8 cellular contexts compared by ENCODE assay signal in the genomic region with DNA sequence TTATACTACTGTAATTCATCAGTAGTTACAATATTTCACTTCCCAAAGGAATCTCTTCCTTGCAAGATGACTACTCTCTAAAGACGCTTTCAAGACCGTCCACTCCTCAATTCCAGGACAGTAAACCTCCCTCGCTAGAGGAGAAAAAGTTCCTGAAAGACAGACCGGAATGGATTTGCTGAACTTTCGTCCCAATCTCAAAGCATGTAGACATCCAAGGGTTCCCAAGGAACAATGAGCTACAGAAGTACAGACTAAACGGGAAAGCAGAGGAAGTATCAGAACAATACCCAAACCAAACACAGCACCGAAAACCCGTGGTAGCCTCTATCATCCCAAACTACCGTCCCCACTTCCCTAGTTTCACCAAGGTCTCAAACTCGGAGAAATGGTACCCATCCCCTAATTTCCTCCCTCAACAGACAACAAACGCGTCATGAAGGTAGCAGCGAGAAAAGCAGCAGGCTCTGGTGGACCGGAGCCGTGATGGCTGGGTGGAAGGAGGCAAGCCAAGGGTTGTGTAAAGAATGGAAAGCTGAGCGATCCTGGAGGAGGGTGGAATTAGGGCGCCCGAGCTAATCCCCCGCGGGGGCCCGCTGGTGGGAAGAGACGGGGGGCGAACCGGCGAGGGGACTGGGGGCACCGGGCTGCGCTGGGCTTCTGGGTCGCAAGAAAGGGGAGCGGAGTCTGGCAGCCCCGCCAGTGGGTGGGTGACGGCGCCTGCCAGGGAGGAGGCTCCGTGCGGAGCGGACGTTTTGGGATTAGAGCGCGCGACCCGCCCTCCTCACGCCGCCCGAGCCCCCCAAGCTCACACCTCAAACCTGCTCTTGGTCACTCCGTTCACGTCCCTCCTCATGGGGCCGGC. TPM values are rescaled to one million over a fixed set of nuclear protein-coding genes. Genes with fewer than 3 reads are reported as not detected.
DNase-seq lines count a peak whose midpoint lies in the region; ATAC-seq and TF ChIP-seq lines count a peak whose summit lies in the region.

No MANE protein-coding gene starts in this region.

- peak overlapping the region; percentile 95 for H3K4me2 ChIP-seq in osteoblast (ENCODE audit: insufficient read depth, low read length)

- H3K36me3 ChIP-seq in osteoblast (ENCODE audit: insufficient read depth, low read length) = no peaks in the 10 kb centered on the region

- peaks cover 29% of the 10 kb centered on the region for H3K4me1 ChIP-seq in osteoblast (ENCODE audit: insufficient read depth, low read length)

- peak overlapping the region; percentile 92 for H3K4me3 ChIP-seq in osteoblast (ENCODE audit: insufficient read depth, low read length)

- H3K27me3 ChIP-seq in osteoblast (ENCODE audit: insufficient read depth, low read length) = no peaks in the 10 kb centered on the region

- peak overlapping the region; percentile 87 for H3K27ac Mint-ChIP-seq in activated T-helper 2 cell treated with anti-CD3 and anti-CD28 coated beads, Interferon-gamma antibody, Interleukin-2, Interleukin-4, amounts not matched to agents 10 μg/mL and 5 μg/mL and 100 μg/mL, durations not matched to agents 14 hours and 24 hours and 36 hours
- H3K27ac Mint-ChIP-seq in glutamatergic neuron (ENCODE audit: unreplicated experiment) = peak overlapping the region; percentile 92

- H4K20me1 ChIP-seq in osteoblast (ENCODE audit: insufficient read depth, low read length) = peaks cover 14% of the 10 kb centered on the region

- peaks cover 32% of the 10 kb centered on the region for H3K4me1 Mint-ChIP-seq in activated T-helper 2 cell treated with anti-CD3 and anti-CD28 coated beads, Interferon-gamma antibody, Interleukin-2, Interleukin-4, amounts not matched to agents 10 μg/mL and 5 μg/mL and 100 μg/mL, durations not matched to agents 14 hours and 24 hours and 36 hours (ENCODE audit: low read depth)
- peaks cover 3% of the 10 kb centered on the region for H3K4me1 Mint-ChIP-seq in glutamatergic neuron (ENCODE audit: low read depth, unreplicated experiment)

- DNase-seq in NCI-H510A treated with DMSO at 0.1 percent for 48 hours (lab: John Stamatoyannopoulos, UW) = peak; percentile 4
- no peak for DNase-seq in NCI-H510A (lab: John Stamatoyannopoulos, UW)
- no peak for DNase-seq in activated T-helper 2 cell treated with anti-CD3 and anti-CD28 coated beads, Interferon-gamma antibody, Interleukin-2, Interleukin-4, amounts not matched to agents 10 μg/mL and 5 μg/mL and 100 μg/mL, durations not matched to agents 14 hours and 24 hours and 36 hours (ENCODE audit: low spot score)
- peak; percentile 38 for DNase-seq in glutamatergic neuron
- peak; percentile 84 for DNase-seq in osteoblast (ENCODE audit: insufficient read length, low spot score, missing footprints)
- no peak for DNase-seq in GF-D8 (lab: John Stamatoyannopoulos, UW)
- DNase-seq in retina = no peak

- H3K79me2 ChIP-seq in osteoblast (ENCODE audit: insufficient read depth, low read length) = peaks cover 50% of the 10 kb centered on the region

- no peaks in the 10 kb centered on the region for H3K9me3 ChIP-seq in osteoblast (ENCODE audit: low read depth, low read length)

- H3K36me3 Mint-ChIP-seq in activated T-helper 2 cell treated with anti-CD3 and anti-CD28 coated beads, Interferon-gamma antibody, Interleukin-2, Interleukin-4, amounts not matched to agents 10 μg/mL and 5 μg/mL and 100 μg/mL, durations not matched to agents 14 hours and 24 hours and 36 hours (ENCODE audit: low read depth) = peaks cover 12% of the 10 kb centered on the region
- no peaks in the 10 kb centered on the region for H3K36me3 Mint-ChIP-seq in glutamatergic neuron (ENCODE audit: unreplicated experiment)

- TF ChIP-seq CTCF in glutamatergic neuron (IDR thresholded peaks at IDR 0.05; ENCODE audit: partially characterized antibody, unreplicated experiment) (no peak), osteoblast (IDR thresholded peaks at IDR 0.05; ENCODE audit: extremely low read depth, low read depth, low read length) (no peak)

- no peaks in the 10 kb centered on the region for H3K27me3 Mint-ChIP-seq in activated T-helper 2 cell treated with anti-CD3 and anti-CD28 coated beads, Interferon-gamma antibody, Interleukin-2, Interleukin-4, amounts not matched to agents 10 μg/mL and 5 μg/mL and 100 μg/mL, durations not matched to agents 14 hours and 24 hours and 36 hours (ENCODE audit: low read depth)
- H3K27me3 Mint-ChIP-seq in glutamatergic neuron (ENCODE audit: unreplicated experiment) = peaks cover 4% of the 10 kb centered on the region

- H3K27ac ChIP-seq in osteoblast (ENCODE audit: low read depth, low read length) = peak overlapping the region; percentile 80

- no peaks in the 10 kb centered on the region for H3K9me3 Mint-ChIP-seq in activated T-helper 2 cell treated with anti-CD3 and anti-CD28 coated beads, Interferon-gamma antibody, Interleukin-2, Interleukin-4, amounts not matched to agents 10 μg/mL and 5 μg/mL and 100 μg/mL, durations not matched to agents 14 hours and 24 hours and 36 hours
- H3K9me3 Mint-ChIP-seq in glutamatergic neuron (ENCODE audit: unreplicated experiment) = peaks cover 9% of the 10 kb centered on the region

- intact Hi-C loops in activated T-helper 2 cell treated with anti-CD3 and anti-CD28 coated beads, Interferon-gamma antibody, Interleukin-2, Interleukin-4, amounts not matched to agents 10 μg/mL and 5 μg/mL and 100 μg/mL, durations not matched to agents 14 hours and 24 hours and 36 hours (cut with micrococcal nuclease) = no loop called here

- ATAC-seq in HG03571 (IDR thresholded peaks at IDR 0.05; ENCODE audit: unreplicated experiment) = peak; percentile 25

- peak overlapping the region; percentile 93 for H3K4me3 Mint-ChIP-seq in activated T-helper 2 cell treated with anti-CD3 and anti-CD28 coated beads, Interferon-gamma antibody, Interleukin-2, Interleukin-4, amounts not matched to agents 10 μg/mL and 5 μg/mL and 100 μg/mL, durations not matched to agents 14 hours and 24 hours and 36 hours (ENCODE audit: low read depth)
- H3K4me3 Mint-ChIP-seq in glutamatergic neuron (ENCODE audit: unreplicated experiment) = peak overlapping the region; percentile 98

- peak overlapping the region; percentile 82 for H2AFZ ChIP-seq in osteoblast (ENCODE audit: low read length)

RNA-seq across cellular contexts. Expression of a gene that starts 0.6 kb away (rescaled TPM):
- total RNA-seq in activated T-helper 2 cell treated with anti-CD3 and anti-CD28 coated beads, Interferon-gamma antibody, Interleukin-2, Interleukin-4, amounts not matched to agents 10 μg/mL and 5 μg/mL and 100 μg/mL, durations not matched to agents 14 hours and 24 hours and 36 hours = 18.1 and 18.8 TPM in 2 replicates
- 31.0 TPM for total RNA-seq in glutamatergic neuron (ENCODE audit: unreplicated experiment)
- 20.3 and 22.1 TPM in 2 replicates for total RNA-seq in osteoblast

RNA-seq across cellular contexts. Expression of a gene that starts 50.3 kb away (rescaled TPM):
- total RNA-seq in activated T-helper 2 cell treated with anti-CD3 and anti-CD28 coated beads, Interferon-gamma antibody, Interleukin-2, Interleukin-4, amounts not matched to agents 10 μg/mL and 5 μg/mL and 100 μg/mL, durations not matched to agents 14 hours and 24 hours and 36 hours = 63.7 and 64.1 TPM in 2 replicates
- total RNA-seq in glutamatergic neuron (ENCODE audit: unreplicated experiment) (46.0 TPM), osteoblast (24.6 and 25.0 TPM in 2 replicates)

Comparison
In these comparisons a context has a peak if more than half of its experiments do, and no peak if none do; other contexts are left out.
1. DNase-seq: peak in NCI-H510A treated with DMSO at 0.1 percent for 48 hours (single experiment), glutamatergic neuron (single experiment) and osteoblast (single experiment); none in NCI-H510A (single experiment), activated T-helper 2 cell treated with anti-CD3 and anti-CD28 coated beads, Interferon-gamma antibody, Interleukin-2, Interleukin-4, amounts not matched to agents 10 μg/mL and 5 μg/mL and 100 μg/mL, durations not matched to agents 14 hours and 24 hours and 36 hours (single experiment), GF-D8 (single experiment) and retina (single experiment).